In genomic region chr7:73377413-73378200, GRCh38 we compare ENCODE assay signal across 1 cellular context.
TF ChIP-seq lines count a peak whose summit lies in the region.

No MANE protein-coding gene starts in this region.

TF ChIP-seq in K562, 482 proteins besides CTCF, POLR2A, EP300 and RAD21:
- TF ChIP-seq ZFP36 (IDR thresholded peaks at IDR 0.05; ENCODE audit: low read depth, low read length, partially characterized antibody): peak; percentile 70
TF ChIP-seq in K562: peak in this region for 1; not testable (repeated sequence) for 481.
